In the genomic region with DNA sequence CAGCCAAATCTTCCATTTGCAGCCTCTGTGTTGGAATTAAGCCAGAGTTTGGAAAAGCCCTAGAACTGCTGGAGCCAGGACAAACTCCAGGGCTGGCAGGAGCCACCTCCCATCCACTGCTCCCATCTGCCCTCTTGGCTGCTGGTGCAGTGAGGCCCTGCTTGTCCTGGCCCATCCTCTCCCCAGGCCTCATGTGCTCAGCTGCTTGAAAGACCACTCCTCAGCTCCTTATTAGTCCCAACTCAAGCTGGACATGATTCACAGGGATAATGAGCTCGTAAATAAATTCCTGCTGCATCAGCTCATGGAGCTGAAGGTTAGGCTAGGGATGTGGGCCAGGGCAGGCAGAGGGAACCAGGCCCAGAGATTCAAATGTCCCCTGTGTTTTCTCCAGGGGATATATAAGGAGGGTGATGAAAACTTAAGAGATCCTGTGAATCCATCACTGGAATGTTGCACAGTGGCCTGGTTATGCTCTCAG, we compare ENCODE assay signal across 12 cellular contexts.
A peak's percentile ranks its signal among the peaks of the same experiment; 100 is the strongest.
DNase-seq lines count a peak whose midpoint lies in the region; ATAC-seq and TF ChIP-seq lines count a peak whose summit lies in the region.
"Had no signal": no experiment of that assay in that cellular context is flagged by ENCODE, and none has a peak within 500 bp of the region (broad histone marks: within the 10 kb centered on the region; RNA-seq: fewer than 3 reads in every experiment).

No MANE protein-coding gene starts in this region.

- BruUV-seq in PC-9 (replicated peaks; lab: Mats Ljungman, UMichigan), result no TSS peak

- no peaks in the 10 kb centered on the region for H3K27me3 ChIP-seq in endodermal cell (ENCODE audit: control insufficient read depth, insufficient read depth, low read length, poor library complexity, severe bottlenecking)
- H3K27me3 ChIP-seq in muscle layer of colon (ENCODE audit: control insufficient read depth in 1 of 2, insufficient read depth in 2 of 2, low read length in 2 of 2), result no peaks in the 10 kb centered on the region
- no peaks in the 10 kb centered on the region for H3K27me3 ChIP-seq in aorta (ENCODE audit: control insufficient read depth in 1 of 2, insufficient read depth in 2 of 2, low read length in 1 of 2)
- H3K27me3 ChIP-seq in H9 (ENCODE audit: insufficient read depth, low read length), result no peaks in the 10 kb centered on the region
- H3K27me3 ChIP-seq in PC-9 (ENCODE audit: insufficient read depth, low read depth), result 0 out of 2 replicates have a peak, but pooled peaks cover 11% of the 10 kb centered on the region
- H3K27me3 ChIP-seq: cardiac muscle cell, SJSA1 had no signal

- H3K27ac ChIP-seq in endodermal cell (ENCODE audit: low read depth, low read length) (no peak overlapping the region), muscle layer of colon (ENCODE audit: low read depth, low read length) (peak overlapping the region; percentile 48), aorta (ENCODE audit: low read depth in 1 of 2, low read length in 2 of 2) (peak overlapping the region in 1 of 2 donors; percentile 54), H9 (ENCODE audit: insufficient read length, low read depth, low read length) (no peak overlapping the region), PC-9 (no peak overlapping the region)
- H3K27ac ChIP-seq: cardiac muscle cell, SJSA1 had no signal

- DNase-seq in activated CD8-positive, alpha-beta T cell treated with anti-CD3 and anti-CD28 coated beads, Interleukin-2, amount 10 ng/mL, durations not matched to agents 7 days and 5 days, result peak; percentile 13
- no peak for DNase-seq in activated CD8-positive, alpha-beta T cell treated with anti-CD3 and anti-CD28 coated beads for 36 hours
- peak; percentile 28 for DNase-seq in endodermal cell
- DNase-seq in aorta, result no peak
- no peak for DNase-seq in H9
- DNase-seq in activated naive CD4-positive, alpha-beta T cell (lab: John Stamatoyannopoulos, UW), result no peak
- no peak for DNase-seq in PC-9
- DNase-seq: hippocampal formation, NCI-H1930 had no signal

- H3K4me3 ChIP-seq in endodermal cell (ENCODE audit: low read length) (no peak overlapping the region), muscle layer of colon (ENCODE audit: low read depth in 1 of 2, low read length in 2 of 2) (peak overlapping the region in 1 of 2 donors; percentile 4), aorta (ENCODE audit: low read length in 2 of 2) (no peak overlapping the region), PC-9 (no peak overlapping the region)
- H3K4me3 ChIP-seq: cardiac muscle cell, SJSA1 had no signal

- no peak overlapping the region for H4K5ac ChIP-seq in H9 (ENCODE audit: insufficient read length, low read depth, low read length)

- H2BK12ac ChIP-seq in H9 (ENCODE audit: insufficient read length, low read depth, low read length), result no peak overlapping the region

- H2BK5ac ChIP-seq in H9 (ENCODE audit: insufficient read length, low read length), result no peak overlapping the region

- POLR2A ChIA-PET in activated CD8-positive, alpha-beta T cell treated with anti-CD3 and anti-CD28 coated beads, Interleukin-2, amount 10 ng/mL, durations not matched to agents 7 days and 5 days (lab: Charles Lee), result no interaction called here
- POLR2A ChIA-PET in activated CD8-positive, alpha-beta T cell treated with anti-CD3 and anti-CD28 coated beads for 36 hours (lab: Charles Lee), result no interaction called here
- POLR2A ChIA-PET in PC-9 (lab: Charles Lee; ENCODE audit: unreplicated experiment), result no interaction called here

- H3K14ac ChIP-seq in H9 (ENCODE audit: insufficient read depth, low read length), result no peak overlapping the region

- H2BK20ac ChIP-seq in H9 (ENCODE audit: low read depth, low read length, poor library complexity, severe bottlenecking), result no peak overlapping the region

- WGBS in endodermal cell (ENCODE audit: insufficient coverage in 1 of 2, insufficient read length in 1 of 2), 2 experiments, result 78 to 95% methylated on average over 1 of the region's 1 CpG
- 6 to 9% methylated on average over 1 of the region's 1 CpG for WGBS in aorta, 2 donors
- WGBS in H9 (ENCODE audit: extremely low coverage, insufficient read length, low lambda C conversion rate), result no CpG with 5 or more reads among the region's 1 CpG

- peaks cover 4% of the 10 kb centered on the region for H3K27me3 Mint-ChIP-seq in activated CD8-positive, alpha-beta T cell treated with anti-CD3 and anti-CD28 coated beads, Interleukin-2, amount 10 ng/mL, durations not matched to agents 7 days and 5 days (ENCODE audit: low read depth)
- H3K27me3 Mint-ChIP-seq in activated CD8-positive, alpha-beta T cell treated with anti-CD3 and anti-CD28 coated beads for 36 hours, result no peaks in the 10 kb centered on the region
- peaks cover 6% of the 10 kb centered on the region for H3K27me3 Mint-ChIP-seq in endodermal cell (ENCODE audit: insufficient read depth)
- peaks cover 3% of the 10 kb centered on the region for H3K27me3 Mint-ChIP-seq in H9 (ENCODE audit: low read depth)

- H3K23me2 ChIP-seq in H9 (ENCODE audit: insufficient read length, low read depth, low read length, poor library complexity, severe bottlenecking), result no peaks in the 10 kb centered on the region

- no peaks in the 10 kb centered on the region for H3K79me1 ChIP-seq in H9 (ENCODE audit: insufficient read depth, low read depth, low read length, poor library complexity, severe bottlenecking)

- ATAC-seq in activated CD8-positive, alpha-beta T cell treated with anti-CD3 and anti-CD28 coated beads, Interleukin-2, amount 10 ng/mL, durations not matched to agents 7 days and 5 days, result no peak
- no peak for ATAC-seq in activated CD8-positive, alpha-beta T cell treated with anti-CD3 and anti-CD28 coated beads for 36 hours
- peak; percentile 47 for ATAC-seq in aorta (ENCODE audit: low FRiP score)

- H3K56ac ChIP-seq in H9 (ENCODE audit: insufficient read length, low read depth, low read length), result no peak overlapping the region

- no peak overlapping the region for H3K4me2 ChIP-seq in H9 (ENCODE audit: insufficient read depth, insufficient read length, low read length)
- no peak overlapping the region for H3K4me2 ChIP-seq in PC-9

- H3K9me2 ChIP-seq in PC-9 (ENCODE audit: insufficient read depth), result no peaks in the 10 kb centered on the region

- no peak overlapping the region for H3K18ac ChIP-seq in H9 (ENCODE audit: insufficient read length, low read depth, low read length)

- no peak overlapping the region for H3K4me3 Mint-ChIP-seq in activated CD8-positive, alpha-beta T cell treated with anti-CD3 and anti-CD28 coated beads, Interleukin-2, amount 10 ng/mL, durations not matched to agents 7 days and 5 days
- no peak overlapping the region for H3K4me3 Mint-ChIP-seq in activated CD8-positive, alpha-beta T cell treated with anti-CD3 and anti-CD28 coated beads for 36 hours
- no peak overlapping the region for H3K4me3 Mint-ChIP-seq in endodermal cell
- no peak overlapping the region for H3K4me3 Mint-ChIP-seq in H9

- H3K4ac ChIP-seq in H9 (ENCODE audit: low read depth, low read length), result no peak overlapping the region

- no peak overlapping the region for H4K91ac ChIP-seq in H9 (ENCODE audit: insufficient read length, low read depth, low read length)

- H3K36me3 Mint-ChIP-seq in activated CD8-positive, alpha-beta T cell treated with anti-CD3 and anti-CD28 coated beads, Interleukin-2, amount 10 ng/mL, durations not matched to agents 7 days and 5 days (ENCODE audit: low read depth), result no peaks in the 10 kb centered on the region
- H3K36me3 Mint-ChIP-seq in activated CD8-positive, alpha-beta T cell treated with anti-CD3 and anti-CD28 coated beads for 36 hours (ENCODE audit: low read depth), result no peaks in the 10 kb centered on the region
- H3K36me3 Mint-ChIP-seq in endodermal cell (ENCODE audit: low read depth) (no peaks in the 10 kb centered on the region), H9 (ENCODE audit: insufficient read depth in 1 of 3, low read depth in 3 of 3) (no peaks in the 10 kb centered on the region)

- no peaks in the 10 kb centered on the region for H3K9me3 Mint-ChIP-seq in activated CD8-positive, alpha-beta T cell treated with anti-CD3 and anti-CD28 coated beads, Interleukin-2, amount 10 ng/mL, durations not matched to agents 7 days and 5 days (ENCODE audit: insufficient read depth)
- H3K9me3 Mint-ChIP-seq in activated CD8-positive, alpha-beta T cell treated with anti-CD3 and anti-CD28 coated beads for 36 hours, result no peaks in the 10 kb centered on the region
- H3K9me3 Mint-ChIP-seq in endodermal cell (no peaks in the 10 kb centered on the region), H9 (no peaks in the 10 kb centered on the region; a peak in 2 of 5 replicates)

- H2AFZ ChIP-seq in H9 (ENCODE audit: low read length) (no peak overlapping the region), PC-9 (no peak overlapping the region)

- H2BK15ac ChIP-seq in H9 (ENCODE audit: low read depth, low read length), result no peak overlapping the region

- H3K23ac ChIP-seq in H9 (ENCODE audit: insufficient read length, low read depth, low read length), result no peak overlapping the region

- H3K36me3 ChIP-seq in endodermal cell (ENCODE audit: control insufficient read depth, insufficient read depth, low read length), result no peaks in the 10 kb centered on the region
- H3K36me3 ChIP-seq in muscle layer of colon (ENCODE audit: insufficient read depth, low read length), result no peaks in the 10 kb centered on the region
- no peaks in the 10 kb centered on the region for H3K36me3 ChIP-seq in aorta (ENCODE audit: control insufficient read depth in 1 of 2, insufficient read depth in 2 of 2, low read length in 1 of 2)
- H3K36me3 ChIP-seq in PC-9 (ENCODE audit: low read depth), result no peaks in the 10 kb centered on the region
- H3K36me3 ChIP-seq: cardiac muscle cell, SJSA1 had no signal

- H4K20me1 ChIP-seq in H9 (ENCODE audit: control insufficient read depth, insufficient read depth, insufficient read length), result no peaks in the 10 kb centered on the region
- H4K20me1 ChIP-seq in PC-9 (ENCODE audit: insufficient read depth), result no peaks in the 10 kb centered on the region

- intact Hi-C loops in activated CD8-positive, alpha-beta T cell treated with anti-CD3 and anti-CD28 coated beads for 36 hours (cut with micrococcal nuclease), result no loop called here
- intact Hi-C loops in aorta (cut with DNase I) (no loop called here), PC-9 (cut with micrococcal nuclease; ENCODE audit: unreplicated experiment) (no loop called here)

- H4K8ac ChIP-seq in H9 (replicated peaks; ENCODE audit: insufficient read length, low read depth, low read length), result no peak overlapping the region

- no peak overlapping the region for H2AK5ac ChIP-seq in H9 (ENCODE audit: insufficient read length, low read length)

- peaks cover 6% of the 10 kb centered on the region for H3K4me1 Mint-ChIP-seq in activated CD8-positive, alpha-beta T cell treated with anti-CD3 and anti-CD28 coated beads, Interleukin-2, amount 10 ng/mL, durations not matched to agents 7 days and 5 days (ENCODE audit: low read depth)
- H3K4me1 Mint-ChIP-seq in activated CD8-positive, alpha-beta T cell treated with anti-CD3 and anti-CD28 coated beads for 36 hours (ENCODE audit: low read depth), result peaks cover 6% of the 10 kb centered on the region
- H3K4me1 Mint-ChIP-seq in endodermal cell (no peaks in the 10 kb centered on the region), H9 (peaks cover 20 to 21% of the 10 kb centered on the region in 2 experiments)

- H3K4me1 ChIP-seq in endodermal cell (ENCODE audit: control insufficient read depth, insufficient read depth, low read length), result no peaks in the 10 kb centered on the region
- H3K4me1 ChIP-seq in muscle layer of colon (ENCODE audit: insufficient read depth, low read length), result peaks cover 61% of the 10 kb centered on the region
- no peaks in the 10 kb centered on the region for H3K4me1 ChIP-seq in aorta (ENCODE audit: control insufficient read depth in 1 of 2, insufficient read depth in 2 of 2, low read length in 2 of 2)
- peaks cover 4% of the 10 kb centered on the region; the same call in 1 of the 2 replicates for H3K4me1 ChIP-seq in H9 (ENCODE audit: insufficient read depth, low read length)
- no peaks in the 10 kb centered on the region for H3K4me1 ChIP-seq in PC-9 (replicated peaks; ENCODE audit: insufficient read depth)

- no peak for TF ChIP-seq CTCF in activated CD8-positive, alpha-beta T cell treated with anti-CD3 and anti-CD28 coated beads for 36 hours (IDR thresholded peaks at IDR 0.05)
- no peak for TF ChIP-seq CTCF in endodermal cell (conservative IDR thresholded peaks at IDR 0.05)
- TF ChIP-seq CTCF in H9 (conservative IDR thresholded peaks at IDR 0.05), result no peak
- TF ChIP-seq CTCF in PC-9 (conservative IDR thresholded peaks at IDR 0.05), result no peak

- H3F3A ChIP-seq in PC-9 (ENCODE audit: insufficient read depth, low read depth), result no peaks in the 10 kb centered on the region

- CTCF ChIA-PET in activated CD8-positive, alpha-beta T cell treated with anti-CD3 and anti-CD28 coated beads, Interleukin-2, amount 10 ng/mL, durations not matched to agents 7 days and 5 days (lab: Charles Lee), result no interaction called here
- CTCF ChIA-PET in activated CD8-positive, alpha-beta T cell treated with anti-CD3 and anti-CD28 coated beads for 36 hours (lab: Charles Lee), result no interaction called here
- CTCF ChIA-PET in PC-9 (lab: Charles Lee), result no interaction called here

- H3K79me2 ChIP-seq in H9 (ENCODE audit: insufficient read depth, low read length) (0 out of 2 replicates have a peak, but pooled peaks cover 2% of the 10 kb centered on the region), PC-9 (ENCODE audit: low read depth) (no peaks in the 10 kb centered on the region)

- H3K27ac Mint-ChIP-seq in activated CD8-positive, alpha-beta T cell treated with anti-CD3 and anti-CD28 coated beads, Interleukin-2, amount 10 ng/mL, durations not matched to agents 7 days and 5 days, result no peak overlapping the region
- no peak overlapping the region for H3K27ac Mint-ChIP-seq in activated CD8-positive, alpha-beta T cell treated with anti-CD3 and anti-CD28 coated beads for 36 hours
- H3K27ac Mint-ChIP-seq in endodermal cell (no peak overlapping the region), H9 (no peak overlapping the region; a peak in 1 of 7 replicates)

- no peak overlapping the region for H3T11ph ChIP-seq in H9 (ENCODE audit: low read length)

- no peak overlapping the region for H2BK120ac ChIP-seq in H9 (ENCODE audit: low read depth, low read length, poor library complexity, severe bottlenecking)

- H3K9ac ChIP-seq in endodermal cell (ENCODE audit: extremely low read depth, low read length, poor library complexity, severe bottlenecking) (no peak overlapping the region), muscle layer of colon (ENCODE audit: low read length) (no peak overlapping the region), H9 (ENCODE audit: extremely low read depth, insufficient read length, low read length) (no peak overlapping the region)

- H3K9me3 ChIP-seq in endodermal cell (ENCODE audit: control insufficient read depth, low read length), result no peaks in the 10 kb centered on the region
- H3K9me3 ChIP-seq in muscle layer of colon (ENCODE audit: low read length), result no peaks in the 10 kb centered on the region
- H3K9me3 ChIP-seq in aorta (ENCODE audit: control insufficient read depth, low read length), result no peaks in the 10 kb centered on the region
- H3K9me3 ChIP-seq in H9 (ENCODE audit: control insufficient read depth, low read depth, low read length), result no peaks in the 10 kb centered on the region
- H3K9me3 ChIP-seq in PC-9 (ENCODE audit: insufficient read depth, low read depth), result peaks cover 4% of the 10 kb centered on the region; the same call in 1 of the 2 replicates
- H3K9me3 ChIP-seq: SJSA1 had no signal

Comparison
In these comparisons a context has a peak if more than half of its experiments do, and no peak if none do; other contexts are left out.
1. DNase-seq: peak in activated CD8-positive, alpha-beta T cell treated with anti-CD3 and anti-CD28 coated beads, Interleukin-2, amount 10 ng/mL, durations not matched to agents 7 days and 5 days (single experiment) and endodermal cell (single experiment); none in activated CD8-positive, alpha-beta T cell treated with anti-CD3 and anti-CD28 coated beads for 36 hours (single experiment), aorta (0 of 2), H9 (single experiment), activated naive CD4-positive, alpha-beta T cell (0 of 4) and PC-9 (0 of 2).